9 cellular contexts compared by ENCODE assay signal in genomic region chr14:61438497-61438859, GRCh38.
DNase-seq lines count a peak whose midpoint lies in the region; ATAC-seq and TF ChIP-seq lines count a peak whose summit lies in the region.
"Had no signal": no experiment of that assay in that cellular context is flagged by ENCODE, and none has a peak within 500 bp of the region (broad histone marks: within the 10 kb centered on the region; RNA-seq: fewer than 3 reads in every experiment).

No MANE protein-coding gene starts in this region.

- no peaks in the 10 kb centered on the region for H3K9me3 ChIP-seq in psoas muscle
- H3K9me3 ChIP-seq in colonic mucosa = no peaks in the 10 kb centered on the region

- DNase-seq in chondrocyte (ENCODE audit: low spot score) (no peak), psoas muscle (no peak), colonic mucosa (no peak), D341Med (ENCODE audit: low spot score) (no peak)
- DNase-seq: dorsolateral prefrontal cortex had no signal

- WGBS in psoas muscle, 3 donors = 48 to 51% (median 50%) methylated on average over 2 of the region's 2 CpGs

- H3K27me3 Mint-ChIP-seq in chondrocyte (ENCODE audit: low read depth) = no peaks in the 10 kb centered on the region

- H3K27ac Mint-ChIP-seq in chondrocyte (ENCODE audit: unreplicated experiment) = peak overlapping the region; percentile 88

- no peaks in the 10 kb centered on the region for H3K9me3 Mint-ChIP-seq in chondrocyte (ENCODE audit: low read depth)

- H3K36me3 ChIP-seq in psoas muscle (ENCODE audit: insufficient read depth in 1 of 2, low read depth in 1 of 2) (no peaks in the 10 kb centered on the region), colonic mucosa (no peaks in the 10 kb centered on the region)

- no peak overlapping the region for H3K9ac ChIP-seq in colonic mucosa (ENCODE audit: low read depth in 2 of 2, low read length in 2 of 2)

- H3K4me3 Mint-ChIP-seq in chondrocyte (ENCODE audit: unreplicated experiment) = no peak overlapping the region

- no peaks in the 10 kb centered on the region for H3K36me3 Mint-ChIP-seq in chondrocyte (ENCODE audit: low read depth)

- ATAC-seq in GM18858 (IDR thresholded peaks at IDR 0.05; ENCODE audit: unreplicated experiment) (peak; percentile 63), HG03066 (IDR thresholded peaks at IDR 0.05; ENCODE audit: low read depth, unreplicated experiment) (peak; percentile 44), psoas muscle (peak in 3 of 4 donors; percentile 38 to 72 (median 50)), HG02970 (IDR thresholded peaks at IDR 0.05; ENCODE audit: low FRiP score, unreplicated experiment) (no peak), HG03135 (IDR thresholded peaks at IDR 0.05; ENCODE audit: unreplicated experiment) (no peak)

- H3K4me3 ChIP-seq in psoas muscle (no peak overlapping the region), colonic mucosa (no peak overlapping the region)

- H3K27me3 ChIP-seq in psoas muscle (ENCODE audit: insufficient read depth in 3 of 3, low read length in 2 of 3) (no peaks in the 10 kb centered on the region), colonic mucosa (no peaks in the 10 kb centered on the region)

- no peak for TF ChIP-seq CTCF in chondrocyte (IDR thresholded peaks at IDR 0.05)
- TF ChIP-seq CTCF in psoas muscle (IDR thresholded peaks at IDR 0.05) = no peak
- no peak for TF ChIP-seq CTCF in colonic mucosa (IDR thresholded peaks at IDR 0.05)

- intact Hi-C loops in psoas muscle (cut with DNase I) (no loop called here), colonic mucosa (cut with DNase I) (no loop called here)

- H3K4me1 ChIP-seq in psoas muscle = peaks cover 25% of the 10 kb centered on the region
- no peaks in the 10 kb centered on the region for H3K4me1 ChIP-seq in colonic mucosa

- H3K4me1 Mint-ChIP-seq in chondrocyte (ENCODE audit: low read depth) = peaks cover 43% of the 10 kb centered on the region

- H3K27ac ChIP-seq in psoas muscle = peak overlapping the region; percentile 54
- H3K27ac ChIP-seq in colonic mucosa = no peak overlapping the region

Comparison
In these comparisons a context has a peak if more than half of its experiments do, and no peak if none do; other contexts are left out.
1. ATAC-seq: peak in GM18858 (single experiment), HG03066 (single experiment) and psoas muscle (3 of 4); none in HG02970 (single experiment) and HG03135 (single experiment).